ENCODE assay signal across 26 cellular contexts in genomic region chr2:631741-632140, GRCh38.
"Had no signal": no experiment of that assay in that cellular context is flagged by ENCODE, and none has a peak within 500 bp of the region (broad histone marks: within the 10 kb centered on the region; RNA-seq: fewer than 3 reads in every experiment).

No MANE protein-coding gene starts in this region.

- H3K4me2 ChIP-seq: hepatocyte had no signal

- H2AFZ ChIP-seq: hepatocyte had no signal

- DNase-seq: dermis blood vessel endothelial cell; dorsolateral prefrontal cortex; effector CD4-positive, alpha-beta T cell; effector memory CD4-positive, alpha-beta T cell; erythroblast; esophagus squamous epithelium; foreskin fibroblast; foreskin melanocyte; gastrocnemius medialis; glutamatergic neuron; head of caudate nucleus; heart right ventricle; hypothalamus; immature natural killer cell; islet precursor cell; left cardiac atrium; left lung; left ventricle myocardium superior; lower lobe of right lung; mesendoderm; midbrain; naive thymus-derived CD4-positive, alpha-beta T cell had no signal

- H3K27me3 ChIP-seq: hepatocyte had no signal

- FAIRE-seq: colon had no signal

- H3K36me3 ChIP-seq: esophagus squamous epithelium, gastrocnemius medialis, heart right ventricle, left lung, lower lobe of right lung had no signal

- H3K27ac ChIP-seq: coronary artery, dorsolateral prefrontal cortex, epithelial cell of prostate, esophagus squamous epithelium, gastrocnemius medialis, heart right ventricle, hepatocyte, left lung, lower lobe of right lung had no signal

- H3K4me3 ChIP-seq: coronary artery, dorsolateral prefrontal cortex, esophagus squamous epithelium, gastrocnemius medialis, heart right ventricle, hepatocyte, left lung, lower lobe of right lung had no signal

- H3K4me1 ChIP-seq: gastrocnemius medialis had no signal

- H3K9me3 ChIP-seq: gastrocnemius medialis, left lung, lower lobe of right lung had no signal
